8 cellular contexts compared by ENCODE assay signal in the genomic region with DNA sequence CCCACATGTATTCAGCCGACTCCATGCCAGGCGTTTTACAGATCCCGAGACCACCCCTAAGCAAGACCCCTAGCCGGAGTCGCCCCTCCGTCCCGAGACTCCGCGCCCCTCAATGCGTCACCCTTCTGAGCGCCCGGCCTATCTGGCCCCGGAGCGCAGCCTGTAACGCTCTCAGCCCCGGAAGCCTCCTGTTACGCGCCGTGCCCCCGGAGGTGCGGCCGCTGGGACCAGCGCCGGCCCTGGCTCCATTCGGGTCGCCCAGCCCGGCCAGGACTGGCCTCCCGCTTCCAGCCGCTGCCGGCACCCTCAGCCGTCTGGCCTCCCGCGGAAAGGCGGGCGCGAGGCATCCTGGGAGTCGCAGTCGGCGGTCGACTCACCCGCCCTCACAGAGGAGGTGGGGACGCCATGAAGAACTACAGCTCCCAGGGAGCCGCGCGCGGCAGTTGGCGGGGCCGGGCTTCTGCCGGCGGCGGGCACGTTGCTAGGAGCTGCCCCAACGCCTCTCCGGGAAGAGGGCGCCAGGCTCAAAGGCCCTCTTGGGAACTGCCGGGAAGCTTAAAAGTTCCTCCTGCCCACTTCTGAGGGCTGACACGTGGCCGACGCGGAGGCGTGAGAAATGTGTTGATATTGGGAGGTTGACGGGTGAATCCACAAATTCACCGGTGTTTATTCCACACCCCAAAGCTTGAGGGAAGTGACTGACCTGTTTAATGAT. TPM values are rescaled to one million over a fixed set of nuclear protein-coding genes. Genes with fewer than 3 reads are reported as not detected.
DNase-seq lines count a peak whose midpoint lies in the region; ATAC-seq and TF ChIP-seq lines count a peak whose summit lies in the region.

A gene with protein sequence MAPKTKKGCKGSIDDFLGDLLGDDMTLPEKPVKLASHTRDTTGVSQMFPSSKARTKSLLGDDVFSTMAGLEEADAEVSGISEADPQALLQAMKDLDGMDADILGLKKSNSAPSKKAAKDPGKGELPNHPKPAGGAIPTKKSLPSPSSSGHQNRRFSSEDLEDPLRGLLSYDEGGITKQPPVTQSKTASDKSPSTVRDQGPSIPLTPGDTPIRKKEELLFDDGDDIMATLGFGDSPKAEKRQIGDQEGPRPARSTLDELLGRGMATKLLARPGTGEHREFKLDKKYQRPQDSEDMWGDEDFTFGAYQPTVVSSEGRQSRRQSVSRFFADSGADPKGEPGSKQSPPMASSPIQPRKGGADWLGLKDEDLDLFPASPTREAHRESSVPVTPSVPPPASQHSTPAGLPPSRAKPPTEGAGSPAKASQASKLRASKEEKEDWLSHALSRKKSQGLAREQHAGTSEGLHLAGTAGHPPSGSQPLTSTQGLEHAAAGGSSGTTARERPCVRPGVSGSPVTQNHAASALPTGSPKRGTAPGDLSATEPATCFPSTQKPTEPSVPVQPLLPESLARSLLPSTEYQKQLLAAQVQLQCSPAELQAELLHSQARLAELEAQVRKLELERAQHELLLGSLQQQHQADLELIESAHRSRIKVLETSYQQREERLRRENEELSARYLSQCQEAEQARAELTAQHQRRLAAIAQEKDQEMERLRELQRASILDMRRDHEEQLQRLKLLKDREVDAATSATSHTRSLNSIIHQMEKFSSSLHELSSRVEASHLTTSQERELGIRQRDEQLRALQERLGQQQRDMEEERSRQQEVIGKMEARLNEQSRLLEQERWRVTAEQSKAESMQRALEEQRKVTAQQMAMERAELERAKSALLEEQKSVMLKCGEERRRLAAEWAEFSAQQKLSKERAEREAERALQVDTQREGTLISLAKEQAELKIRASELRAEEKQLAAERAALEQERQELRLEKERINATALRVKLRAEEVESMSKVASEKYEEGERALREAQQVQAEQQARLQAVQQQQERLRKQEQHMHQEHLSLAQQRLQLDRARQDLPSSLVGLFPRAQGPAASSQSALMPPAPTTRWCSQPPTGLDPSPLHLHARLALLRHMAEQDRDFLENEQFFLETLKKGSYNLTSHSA (minus strand): TSS at position 316 of the 715 bp plus-strand sequence. CDS start 2,893 bp downstream, outside the sequence.

- POLR2A ChIA-PET in Panc1 (lab: Charles Lee), result interaction anchor here (0.5 to 1.2 kb wide), 3 partner anchors 11 to 169 kb away, joined by 3 to 15 read pairs (median 3); a partner anchor contains a TSS

- H3K9ac ChIP-seq in KMS-11 (peak within 1 kb of the TSS; percentile 78), muscle layer of colon (ENCODE audit: low read length) (peak within 1 kb of the TSS; percentile 65)

- peaks cover 14% of the 10 kb centered on the region for H3K4me1 Mint-ChIP-seq in activated T-cell treated with anti-CD3 and anti-CD28 coated beads, Interleukin-2, amount 50 U/mL, for 4 hours (ENCODE audit: low read depth)

- H3K4me3 ChIP-seq in KMS-11 (IDR thresholded peaks at IDR 0.05; ENCODE audit: insufficient read depth, low read depth, low read length) (no peak within 1 kb of the TSS), Panc1 (ENCODE audit: low read depth in 2 of 2, low read length in 2 of 2) (peak within 1 kb of the TSS; percentile 71 to 77), muscle layer of colon (ENCODE audit: low read depth in 1 of 2, low read length in 2 of 2) (peak within 1 kb of the TSS; percentile 68 to 90)

- no peaks in the 10 kb centered on the region for H3K27me3 Mint-ChIP-seq in activated T-cell treated with anti-CD3 and anti-CD28 coated beads, Interleukin-2, amount 50 U/mL, for 4 hours (ENCODE audit: low read depth)

- intact Hi-C loops in Panc1 (cut with micrococcal nuclease; ENCODE audit: unreplicated experiment), result no loop called here

- H3K36me3 Mint-ChIP-seq in activated T-cell treated with anti-CD3 and anti-CD28 coated beads, Interleukin-2, amount 50 U/mL, for 4 hours (ENCODE audit: insufficient read depth), result no peaks in the 10 kb centered on the region

- DNase-seq in DMS153 treated with DMSO at 0.1 percent for 48 hours (lab: John Stamatoyannopoulos, UW; ENCODE audit: unreplicated experiment) (peak; percentile 96), Panc1 (ENCODE audit: low read depth, low spot score) (peak; percentile 53)
- DNase-seq in activated T-cell treated with anti-CD3 and anti-CD28 coated beads, Interleukin-2, amount 50 U/mL, for 4 hours, result peak; percentile 79
- peak; percentile 73 to 75 for DNase-seq in stimulated activated CD8-positive, alpha-beta memory T cell treated with anti-CD3 and anti-CD28 coated beads, Interleukin-7, amount 100 ng/mL, for 1 hour (ENCODE audit: low read depth in 2 of 2)

- H3K4me3 Mint-ChIP-seq in activated T-cell treated with anti-CD3 and anti-CD28 coated beads, Interleukin-2, amount 50 U/mL, for 4 hours, result peak within 1 kb of the TSS; percentile 88

- H3K79me2 ChIP-seq in KMS-11 (ENCODE audit: insufficient read depth, low read depth), result no peaks in the 10 kb centered on the region

- H3K36me3 ChIP-seq in KMS-11 (ENCODE audit: insufficient read depth) (no peaks in the 10 kb centered on the region), Panc1 (ENCODE audit: control insufficient read depth, insufficient read depth, low read length) (peaks cover 3% of the 10 kb centered on the region; the same call in 1 of the 2 replicates), muscle layer of colon (ENCODE audit: insufficient read depth, low read length) (peaks cover 4% of the 10 kb centered on the region)

- H3K27me3 ChIP-seq in KMS-11 (ENCODE audit: insufficient read depth, low read depth), result no peaks in the 10 kb centered on the region
- no peaks in the 10 kb centered on the region for H3K27me3 ChIP-seq in Panc1 (ENCODE audit: control insufficient read depth, insufficient read depth, low read length)
- H3K27me3 ChIP-seq in muscle layer of colon (ENCODE audit: control insufficient read depth in 1 of 2, insufficient read depth in 2 of 2, low read length in 2 of 2), result no peaks in the 10 kb centered on the region

- peak within 1 kb of the TSS; percentile 92 for H2AFZ ChIP-seq in KMS-11 (ENCODE audit: low read depth)

- H3K27ac ChIP-seq in KMS-11 (peak within 1 kb of the TSS; percentile 20; the same call in 1 of the 2 replicates), Panc1 (ENCODE audit: low read length) (peak within 1 kb of the TSS; percentile 89), muscle layer of colon (ENCODE audit: low read depth, low read length) (peak within 1 kb of the TSS; percentile 53)

- H3K4me1 ChIP-seq in KMS-11 (ENCODE audit: low read depth, poor library complexity, severe bottlenecking) (peaks cover 12% of the 10 kb centered on the region), Panc1 (ENCODE audit: control insufficient read depth, insufficient read depth, low read length) (peaks cover 10% of the 10 kb centered on the region; the same call in 1 of the 2 replicates), muscle layer of colon (ENCODE audit: insufficient read depth, low read length) (peaks cover 6% of the 10 kb centered on the region)

- BruUV-seq in Panc1 (replicated peaks; lab: Mats Ljungman, UMichigan), result no TSS peak

- H3K9me3 ChIP-seq in Panc1 (ENCODE audit: control insufficient read depth, insufficient read depth, low read depth, low read length) (no peaks in the 10 kb centered on the region), muscle layer of colon (ENCODE audit: low read length) (no peaks in the 10 kb centered on the region)

- no peaks in the 10 kb centered on the region for H3K9me3 Mint-ChIP-seq in activated T-cell treated with anti-CD3 and anti-CD28 coated beads, Interleukin-2, amount 50 U/mL, for 4 hours

- H3K4me2 ChIP-seq in KMS-11, result peak within 1 kb of the TSS; percentile 72

- in situ Hi-C loops in Panc1 (cut with HindIII; ENCODE audit: low pct_unique_long_range_greater_than_20kb, low sequenced_read_pairs), result loop anchor here (25.0 kb wide), 1 partner anchor 121 kb away; a partner anchor contains a TSS

- no peak for TF ChIP-seq CTCF in KMS-11 (conservative IDR thresholded peaks at IDR 0.05; ENCODE audit: low read depth, low read length)
- TF ChIP-seq CTCF in Panc1 (IDR thresholded peaks at IDR 0.05), result no peak

- ATAC-seq in GM21723 (IDR thresholded peaks at IDR 0.05; ENCODE audit: unreplicated experiment) (peak; percentile 94), Panc1 (peak; percentile 100), esophagus mucosa (peak; percentile 97)
- ATAC-seq in activated T-cell treated with anti-CD3 and anti-CD28 coated beads, Interleukin-2, amount 50 U/mL, for 4 hours, result peak; percentile 99 to 100

- CTCF ChIA-PET in Panc1 (lab: Charles Lee), result interaction anchor here (1.0 kb wide), 1 partner anchor 36 kb away, joined by 6 read pairs; a partner anchor contains a TSS

- H4K20me1 ChIP-seq in KMS-11 (ENCODE audit: insufficient read depth), result no peaks in the 10 kb centered on the region

RNA-seq across cellular contexts. Expression of the gene that starts here (rescaled TPM):
- 32.5 TPM for total RNA-seq in Panc1 (2021; ENCODE audit: unreplicated experiment)
- polyA plus RNA-seq in Panc1 (2012; ENCODE audit: insufficient read length), result 27.7 TPM
- 10 to 100 TPM; 12.1 to 16.0 (median 12.5) TPM for total RNA-seq in activated T-cell treated with anti-CD3 and anti-CD28 coated beads, Interleukin-2, amount 50 U/mL, for 4 hours
- 7.8 TPM for total RNA-seq in esophagus mucosa

Comparison
In these comparisons a context has a peak if more than half of its experiments do, and no peak if none do; other contexts are left out.
1. H3K27ac ChIP-seq: peak in every context shown above with its lines; median percentile 89 in Panc1; 53 in muscle layer of colon; 20 in KMS-11.